In genomic region chr6:106927531-106928398, GRCh38 we compare ENCODE assay signal across 9 cellular contexts. TPM values are rescaled to one million over a fixed set of nuclear protein-coding genes. Genes with fewer than 3 reads are reported as not detected.
A peak's percentile ranks its signal among the peaks of the same experiment; 100 is the strongest.
DNase-seq lines count a peak whose midpoint lies in the region; ATAC-seq, FAIRE-seq and TF ChIP-seq lines count a peak whose summit lies in the region.
"Had no signal": no experiment of that assay in that cellular context is flagged by ENCODE, and none has a peak within 500 bp of the region (broad histone marks: within the 10 kb centered on the region; RNA-seq: fewer than 3 reads in every experiment).

No MANE protein-coding gene starts in this region.

- H4K91ac ChIP-seq in H9 (ENCODE audit: insufficient read length, low read depth, low read length) = no peak overlapping the region

- H2BK120ac ChIP-seq in H9 (ENCODE audit: low read depth, low read length, poor library complexity, severe bottlenecking) = no peak overlapping the region

- H4K5ac ChIP-seq in H9 (ENCODE audit: insufficient read length, low read depth, low read length) = no peak overlapping the region

- H2BK5ac ChIP-seq in H9 (ENCODE audit: insufficient read length, low read length) = no peak overlapping the region

- no peak overlapping the region for H2BK12ac ChIP-seq in H9 (ENCODE audit: insufficient read length, low read depth, low read length)

- H4K8ac ChIP-seq in H9 (replicated peaks; ENCODE audit: insufficient read length, low read depth, low read length) = no peak overlapping the region

- no peak overlapping the region for H3T11ph ChIP-seq in H9 (ENCODE audit: low read length)

- H3K4ac ChIP-seq in H9 (ENCODE audit: low read depth, low read length) = no peak overlapping the region

- ATAC-seq in pancreas (peak; percentile 71 to 90 (median 80)), sciatic nerve (no peak), HG02610 (IDR thresholded peaks at IDR 0.05; ENCODE audit: unreplicated experiment) (no peak)

- no peaks in the 10 kb centered on the region for H3K4me1 ChIP-seq in H9 (ENCODE audit: insufficient read depth, low read length)
- H3K4me1 ChIP-seq in colonic mucosa = peaks cover 3% of the 10 kb centered on the region
- H3K4me1 ChIP-seq in pancreas = peaks cover 0 to 23% (median 19%) of the 10 kb centered on the region in 3 donors

- H3K79me1 ChIP-seq in H9 (ENCODE audit: insufficient read depth, low read depth, low read length, poor library complexity, severe bottlenecking) = no peaks in the 10 kb centered on the region

- no peaks in the 10 kb centered on the region for H4K20me1 ChIP-seq in H9 (ENCODE audit: control insufficient read depth, insufficient read depth, insufficient read length)

- H2BK15ac ChIP-seq in H9 (ENCODE audit: low read depth, low read length) = no peak overlapping the region

- WGBS in H9 (ENCODE audit: extremely low coverage, insufficient read length, low lambda C conversion rate) = no CpG with 5 or more reads among the region's 5 CpGs
- WGBS in pancreas, 2 donors = 18 to 19% methylated on average over 5 of the region's 5 CpGs

- FAIRE-seq in pancreas (lab: Jason Lieb, UNC) = no peak

- no peaks in the 10 kb centered on the region for H3K79me2 ChIP-seq in H9 (ENCODE audit: insufficient read depth, low read length)

- H3K27me3 Mint-ChIP-seq in H9 (ENCODE audit: low read depth) = no peaks in the 10 kb centered on the region

- intact Hi-C loops in colonic mucosa (cut with DNase I) = loop anchor here (5.0 kb wide), 1 partner anchor 35 kb away; no protein-coding TSS in a partner anchor
- intact Hi-C loops in pancreas (cut with DNase I) = no loop called here
- intact Hi-C loops in sciatic nerve (cut with DNase I) = no loop called here

- no peak overlapping the region for H3K4me2 ChIP-seq in H9 (ENCODE audit: insufficient read depth, insufficient read length, low read length)

- H3K4me3 ChIP-seq in colonic mucosa = no peak overlapping the region
- no peak overlapping the region for H3K4me3 ChIP-seq in pancreas

- H3K36me3 Mint-ChIP-seq in H9 (ENCODE audit: insufficient read depth in 1 of 3, low read depth in 3 of 3) = no peaks in the 10 kb centered on the region
- H3K36me3 Mint-ChIP-seq: brain had no signal

- DNase-seq in H9 (peak; percentile 71), OCI-M2 (lab: John Stamatoyannopoulos, UW; ENCODE audit: unreplicated experiment) (peak; percentile 17), colonic mucosa (peak; percentile 75), pancreas (peak; percentile 55 to 88 (median 74)), sciatic nerve (ENCODE audit: low spot score) (no peak), NCI-H748 treated with DMSO at 0.1 percent for 48 hours (lab: John Stamatoyannopoulos, UW) (no peak), NCI-H2227 (lab: John Stamatoyannopoulos, UW; ENCODE audit: unreplicated experiment) (no peak)

- no peak overlapping the region for H2AFZ ChIP-seq in H9 (ENCODE audit: low read length)

- no peaks in the 10 kb centered on the region; a peak in 1 of 5 replicates for H3K9me3 Mint-ChIP-seq in H9

- peak overlapping the region in 1 of 2 experiments; percentile 28; a peak in 1 of 5 replicates for H3K4me3 Mint-ChIP-seq in H9
- H3K4me3 Mint-ChIP-seq: brain had no signal

- H3K27ac ChIP-seq in H9 (ENCODE audit: insufficient read length, low read depth, low read length) (no peak overlapping the region), colonic mucosa (no peak overlapping the region), pancreas (no peak overlapping the region)

- no peaks in the 10 kb centered on the region for H3K9me3 ChIP-seq in H9 (ENCODE audit: control insufficient read depth, low read depth, low read length)
- H3K9me3 ChIP-seq in colonic mucosa = no peaks in the 10 kb centered on the region
- H3K9me3 ChIP-seq in pancreas = no peaks in the 10 kb centered on the region

- no peak overlapping the region for H3K56ac ChIP-seq in H9 (ENCODE audit: insufficient read length, low read depth, low read length)

- H3K14ac ChIP-seq in H9 (ENCODE audit: insufficient read depth, low read length) = no peak overlapping the region

- no peaks in the 10 kb centered on the region for H3K23me2 ChIP-seq in H9 (ENCODE audit: insufficient read length, low read depth, low read length, poor library complexity, severe bottlenecking)

- no peak overlapping the region for H3K23ac ChIP-seq in H9 (ENCODE audit: insufficient read length, low read depth, low read length)

- H3K18ac ChIP-seq in H9 (ENCODE audit: insufficient read length, low read depth, low read length) = no peak overlapping the region

- H3K9ac ChIP-seq in H9 (ENCODE audit: extremely low read depth, insufficient read length, low read length) (no peak overlapping the region), colonic mucosa (ENCODE audit: low read depth in 2 of 2, low read length in 2 of 2) (no peak overlapping the region)

- H3K27ac Mint-ChIP-seq in H9 = peak overlapping the region in 2 of 3 experiments; percentile 7 to 72; a peak in 3 of 7 replicates
- H3K27ac Mint-ChIP-seq: brain had no signal

- no peak overlapping the region for H2BK20ac ChIP-seq in H9 (ENCODE audit: low read depth, low read length, poor library complexity, severe bottlenecking)

- H2AK5ac ChIP-seq in H9 (ENCODE audit: insufficient read length, low read length) = no peak overlapping the region

- TF ChIP-seq CTCF in H9 (conservative IDR thresholded peaks at IDR 0.05) (no peak), colonic mucosa (IDR thresholded peaks at IDR 0.05) (no peak), pancreas (IDR thresholded peaks at IDR 0.05) (no peak)

- H3K36me3 ChIP-seq in colonic mucosa (no peaks in the 10 kb centered on the region), pancreas (no peaks in the 10 kb centered on the region)

- H3K4me1 Mint-ChIP-seq in H9 = peaks cover 36 to 52% of the 10 kb centered on the region in 2 experiments

- H3K27me3 ChIP-seq in H9 (ENCODE audit: insufficient read depth, low read length) = no peaks in the 10 kb centered on the region
- H3K27me3 ChIP-seq in colonic mucosa = no peaks in the 10 kb centered on the region
- H3K27me3 ChIP-seq in pancreas = no peaks in the 10 kb centered on the region

RNA-seq across cellular contexts. Expression of gene CD24, which starts 46.8 kb away (rescaled TPM):
- 1,507 and 1,551 TPM in 2 replicates for total RNA-seq in H9 (2021)
- total RNA-seq in colonic mucosa = 1,000 to 10,000 TPM; 1,002 to 2,710 TPM
- total RNA-seq in pancreas = 100 to 1,000 TPM; 453 to 874 (median 687) TPM
- 100 to 1,000 TPM; 333 to 417 TPM for polyA plus RNA-seq in pancreas
- total RNA-seq in sciatic nerve = 3.3 TPM

Comparison
In these comparisons a context has a peak if more than half of its experiments do, and no peak if none do; other contexts are left out.
1. DNase-seq: peak in H9 (single experiment), OCI-M2 (single experiment), colonic mucosa (single experiment) and pancreas (6 of 6); none in sciatic nerve (single experiment), NCI-H748 treated with DMSO at 0.1 percent for 48 hours (single experiment) and NCI-H2227 (single experiment).
2. ATAC-seq: peak in pancreas (4 of 4); none in sciatic nerve (single experiment) and HG02610 (single experiment).
3. RNA of gene CD24, which starts 46.8 kb away (total RNA-seq): 1,002 to 2,710 TPM in colonic mucosa, 1,507 to 1,551 TPM in H9 and 453 to 874 TPM in pancreas; 3.3 TPM in sciatic nerve (single experiment); every median in the first group is over 100 times any median in the second.